Comparison of ENCODE assay signal across 23 cellular contexts in genomic region chr1:226983998-226984364, GRCh38. TPM values are rescaled to one million over a fixed set of nuclear protein-coding genes. Genes with fewer than 3 reads are reported as not detected.
DNase-seq lines count a peak whose midpoint lies in the region; ATAC-seq, FAIRE-seq and TF ChIP-seq lines count a peak whose summit lies in the region.
"Had no signal": no experiment of that assay in that cellular context is flagged by ENCODE, and none has a peak within 500 bp of the region (broad histone marks: within the 10 kb centered on the region; RNA-seq: fewer than 3 reads in every experiment).

No MANE protein-coding gene starts in this region.

- no peak overlapping the region for H3K4me3 Mint-ChIP-seq in neural crest cell
- H3K4me3 Mint-ChIP-seq: CD4-positive, alpha-beta memory T cell; naive B cell had no signal

- no TSS peak for BruUV-seq in HepG2 (replicated peaks; lab: Mats Ljungman, UMichigan)

- no peaks in the 10 kb centered on the region for H3K27me3 ChIP-seq in HepG2 (ENCODE audit: control insufficient read depth in 1 of 2, insufficient read depth in 2 of 2, low read length in 2 of 2)
- no peaks in the 10 kb centered on the region for H3K27me3 ChIP-seq in right lobe of liver
- no peaks in the 10 kb centered on the region for H3K27me3 ChIP-seq in dorsolateral prefrontal cortex
- no peaks in the 10 kb centered on the region for H3K27me3 ChIP-seq in Karpas-422 (ENCODE audit: low read length)

- H3K4me3 ChIP-seq in HepG2 (replicated peaks in 1 of 3; ENCODE audit: insufficient read depth in 1 of 3, low read depth in 2 of 3, low read length in 3 of 3) (no peak overlapping the region), right lobe of liver (no peak overlapping the region), dorsolateral prefrontal cortex (no peak overlapping the region), Karpas-422 (ENCODE audit: low read length) (no peak overlapping the region)
- H3K4me3 ChIP-seq: smooth muscle cell had no signal

- H3K4me1 ChIP-seq in HepG2 (ENCODE audit: insufficient read depth, low read length) (peaks cover 13% of the 10 kb centered on the region), right lobe of liver (peaks cover 0 to 29% (median 15%) of the 10 kb centered on the region in 4 donors), Karpas-422 (ENCODE audit: low read length) (no peaks in the 10 kb centered on the region)

- TF ChIP-seq POLR2A in HepG2 (IDR thresholded peaks at IDR 0.05; ENCODE audit: insufficient read depth in 1 of 2, low read depth in 2 of 2, low read length in 2 of 2) (no peak; a peak in 1 of 4 replicates), right lobe of liver (IDR thresholded peaks at IDR 0.05) (no peak)

- no peaks in the 10 kb centered on the region for H3K9me3 Mint-ChIP-seq in neural crest cell
- H3K9me3 Mint-ChIP-seq: CD4-positive, alpha-beta memory T cell; naive B cell had no signal

- no peak for TF ChIP-seq EP300 in HepG2 (IDR thresholded peaks at IDR 0.05; ENCODE audit: low read depth in 2 of 2, low read length in 2 of 2)
- no peak for TF ChIP-seq EP300 in HepG2 (CRISPR knock-in tag; IDR thresholded peaks at IDR 0.05; ENCODE audit: borderline replicate concordance)

- H3K36me3 Mint-ChIP-seq in neural crest cell (ENCODE audit: low read depth) = no peaks in the 10 kb centered on the region

- intact Hi-C loops in HepG2 (cut with micrococcal nuclease; ENCODE audit: unreplicated experiment) (no loop called here), right lobe of liver (cut with DNase I) (no loop called here), dorsolateral prefrontal cortex (cut with DNase I) (loop anchor here in 1 of 2 donors (10.0 kb wide), 1 partner anchor 451 kb away; no protein-coding TSS in a partner anchor)

- H2AFZ ChIP-seq in HepG2 (ENCODE audit: low read length) (no peak overlapping the region), Karpas-422 (ENCODE audit: low read length) (no peak overlapping the region)

- H3K9ac ChIP-seq in HepG2 (ENCODE audit: insufficient read depth, low read depth, low read length) (no peak overlapping the region), Karpas-422 (ENCODE audit: low read length) (no peak overlapping the region)

- TF ChIP-seq RAD21 in HepG2 (CRISPR knock-in tag; IDR thresholded peaks at IDR 0.05) = no peak

- POLR2A ChIA-PET in HepG2 (lab: Yijun Ruan, JAX) = interaction anchor here (1.6 kb wide), 1 partner anchor 9 kb away, joined by 6 read pairs; no protein-coding TSS in a partner anchor

- no peaks in the 10 kb centered on the region for H3K9me2 ChIP-seq in Karpas-422 (replicated peaks; ENCODE audit: insufficient read depth, low read length)

- no peak for TF ChIP-seq CTCF in HepG2 (CRISPR knock-in tag; IDR thresholded peaks at IDR 0.05)
- TF ChIP-seq CTCF in right lobe of liver (IDR thresholded peaks at IDR 0.05) = no peak
- no peak for TF ChIP-seq CTCF in dorsolateral prefrontal cortex (IDR thresholded peaks at IDR 0.05 in 54 of 56, conservative IDR thresholded peaks at IDR 0.05 in 2 of 56; ENCODE audit: low read depth in 1 of 56, partially characterized antibody in 56 of 56)
- TF ChIP-seq CTCF in neural crest cell (conservative IDR thresholded peaks at IDR 0.05) = no peak

- no peaks in the 10 kb centered on the region for H3K27me3 Mint-ChIP-seq in neural crest cell (ENCODE audit: low read depth)
- H3K27me3 Mint-ChIP-seq: CD4-positive, alpha-beta memory T cell; naive B cell had no signal

- H3K27ac ChIP-seq in HepG2 (ENCODE audit: extremely low read length, insufficient read depth, low read length) (no peak overlapping the region), right lobe of liver (no peak overlapping the region), dorsolateral prefrontal cortex (peak overlapping the region in 53 of 59 donors; percentile 18 to 94 (median 83)), Karpas-422 (ENCODE audit: low read length) (no peak overlapping the region)

- no peaks in the 10 kb centered on the region for H3K79me2 ChIP-seq in HepG2 (ENCODE audit: insufficient read depth, low read length)
- H3K79me2 ChIP-seq in Karpas-422 (ENCODE audit: low read length) = no peaks in the 10 kb centered on the region

- WGBS in HepG2 (ENCODE audit: low lambda C conversion rate) = 100% methylated on average over 3 of the region's 5 CpGs
- WGBS in right lobe of liver (ENCODE audit: insufficient coverage, low coverage, low lambda C conversion rate, missing lambda C conversion rate) = no CpG with 5 or more reads among the region's 5 CpGs

- H3K4me1 Mint-ChIP-seq in neural crest cell = peaks cover 4% of the 10 kb centered on the region

- H3K27ac Mint-ChIP-seq in neural crest cell (ENCODE audit: unreplicated experiment) = peak overlapping the region; percentile 43
- H3K27ac Mint-ChIP-seq: CD4-positive, alpha-beta memory T cell had no signal

- ATAC-seq in HepG2 (no peak), right lobe of liver (no peak), HG03045 (IDR thresholded peaks at IDR 0.05; ENCODE audit: unreplicated experiment) (no peak), HG02884 (IDR thresholded peaks at IDR 0.05; ENCODE audit: unreplicated experiment) (no peak)

- H3K9me3 ChIP-seq in HepG2 (ENCODE audit: low read length) (no peaks in the 10 kb centered on the region), right lobe of liver (no peaks in the 10 kb centered on the region), Karpas-422 (ENCODE audit: low read length) (no peaks in the 10 kb centered on the region)

- H3K4me2 ChIP-seq in HepG2 (ENCODE audit: low read depth, low read length) = no peak overlapping the region
- H3K4me2 ChIP-seq in Karpas-422 (ENCODE audit: low read depth, low read length, poor library complexity, severe bottlenecking) = no peak overlapping the region
- H3K4me2 ChIP-seq: smooth muscle cell had no signal

- CTCF ChIA-PET in HepG2 (lab: Yijun Ruan, JAX; ENCODE audit: low intra/inter-chr PET ratio, low total read pairs) = no interaction called here

- FAIRE-seq in HepG2 (lab: Jason Lieb, UNC) = no peak
- FAIRE-seq: astrocyte had no signal

- DNase-seq in HepG2 (ENCODE audit: low spot score) (no peak), right lobe of liver (no peak), dorsolateral prefrontal cortex (no peak), neural crest cell (ENCODE audit: low read depth, low spot score) (no peak), Karpas-422 (no peak)
- DNase-seq in activated CD4-positive, alpha-beta T cell treated with anti-CD3 and anti-CD28 coated beads for 4 hours = no peak
- DNase-seq: activated CD4-positive, alpha-beta T cell treated with anti-CD3 and anti-CD28 coated beads for 48 hours; activated CD8-positive, alpha-beta memory T cell treated with anti-CD3 and anti-CD28 coated beads, Interleukin-2, amount 50 U/mL, for 4 hours; activated naive CD4-positive, alpha-beta T cell treated with Interleukin-2 at 50 U/mL for 16 hours; CD4-positive, alpha-beta memory T cell; DND-41; hippocampal formation; islet precursor cell; naive B cell; NCI-H1092 treated with DMSO at 0.1 percent for 48 hours; NCI-H510A treated with DMSO at 0.1 percent for 48 hours; RPMI8226; stimulated activated CD4-positive, alpha-beta T cell treated with anti-CD3 and anti-CD28 coated beads, Interleukin-4, amount 100 ng/mL, for 4 hours; SW 1271 had no signal

- in situ Hi-C loops in HepG2 (cut with HindIII; ENCODE audit: extremely low pct_ligation_motif_present, low pct_unique_long_range_greater_than_20kb) = no loop called here

- H4K20me1 ChIP-seq in HepG2 (ENCODE audit: insufficient read depth, low read length) (no peaks in the 10 kb centered on the region), Karpas-422 (ENCODE audit: insufficient read depth, low read depth, low read length) (no peaks in the 10 kb centered on the region)

- peaks cover 30 to 68% of the 10 kb centered on the region in 2 experiments; a peak in 4 of 5 replicates for H3K36me3 ChIP-seq in HepG2 (replicated peaks in 1 of 2; ENCODE audit: control insufficient read depth in 1 of 2, insufficient read depth in 2 of 2, low read length in 2 of 2)
- peaks cover 0 to 52% (median 20%) of the 10 kb centered on the region in 4 donors for H3K36me3 ChIP-seq in right lobe of liver
- H3K36me3 ChIP-seq in Karpas-422 (ENCODE audit: insufficient read depth, low read length) = no peaks in the 10 kb centered on the region

RNA-seq across cellular contexts. Expression of gene COQ8A, which starts 43.9 kb away (rescaled TPM):
- total RNA-seq in HepG2 (2016; rRNA removed; fragmentation: Illumina TruSeq; extraction: Trizol) (63.3 and 88.7 TPM in 2 replicates), right lobe of liver (10 to 100 TPM; 51.6 to 78.1 (median 69.6) TPM), dorsolateral prefrontal cortex (10 to 100 TPM; 27.2 to 59.8 (median 44.7) TPM), neural crest cell (8.2 and 9.5 TPM in 2 replicates)
- total RNA-seq in HepG2 (2016; cell fraction: cytosol; rRNA removed; fragmentation: Illumina TruSeq; extraction: Trizol; ENCODE audit: low read depth) = 25.9 and 28.8 TPM in 2 replicates
- total RNA-seq in HepG2 (2016; cell fraction: insoluble cytoplasmic fraction; rRNA removed; fragmentation: Illumina TruSeq; extraction: Trizol) = 60.2 and 93.0 TPM in 2 replicates
- total RNA-seq in HepG2 (2016; cell fraction: membrane; rRNA removed; fragmentation: Illumina TruSeq; extraction: Trizol) = 26.6 and 26.8 TPM in 2 replicates
- total RNA-seq in HepG2 (2016; cell fraction: nucleus; rRNA removed; fragmentation: Illumina TruSeq; extraction: Trizol) = 66.7 and 69.0 TPM in 2 replicates
- 60.4 and 72.2 TPM in 2 replicates for polyA plus RNA-seq in HepG2 (2011; rRNA removed)
- polyA plus RNA-seq in HepG2 (2011; cell fraction: cytosol; rRNA removed) = 53.6 and 65.9 TPM in 2 replicates
- polyA plus RNA-seq in HepG2 (2011; cell fraction: nucleus; rRNA removed) = 117 and 151 TPM in 2 replicates
- polyA plus RNA-seq in HepG2 (2012) = 69.4 and 75.0 TPM in 2 replicates
- polyA plus RNA-seq in HepG2 (2016; cell fraction: cytosol; fragmentation: Illumina TruSeq; extraction: Trizol; ENCODE audit: low read depth) = 6.0 and 6.9 TPM in 2 replicates
- polyA plus RNA-seq in HepG2 (2016; cell fraction: insoluble cytoplasmic fraction; fragmentation: Illumina TruSeq; extraction: Trizol; ENCODE audit: low read depth) = 55.2 and 65.3 TPM in 2 replicates
- 14.1 and 15.8 TPM in 2 replicates for polyA plus RNA-seq in HepG2 (2016; cell fraction: membrane; fragmentation: Illumina TruSeq; extraction: Trizol; ENCODE audit: low read depth)
- polyA plus RNA-seq in HepG2 (2016; cell fraction: nucleus; fragmentation: Illumina TruSeq; extraction: Trizol; ENCODE audit: insufficient read depth, low read depth) = 146 and 150 TPM in 2 replicates
- polyA minus RNA-seq in HepG2 (2011; rRNA and poly(A)+ RNA removed; ENCODE audit: low replicate concordance) = 30.4 and 75.1 TPM in 2 replicates
- polyA minus RNA-seq in HepG2 (2011; cell fraction: cytosol; rRNA and poly(A)+ RNA removed) = 31.1 and 31.3 TPM in 2 replicates
- 28.2 and 38.1 TPM in 2 replicates for polyA minus RNA-seq in HepG2 (2011; cell fraction: nucleus; rRNA and poly(A)+ RNA removed)
- total RNA-seq in Karpas-422 (2014; rRNA removed; shearing (Covaris generic); ENCODE audit: low replicate concordance) = 12.7 and 22.6 TPM in 2 replicates

Comparison
In these comparisons a context has a peak if more than half of its experiments do, and no peak if none do; other contexts are left out.
1. H3K27ac ChIP-seq: peak in dorsolateral prefrontal cortex (53 of 59); none in HepG2 (single experiment), right lobe of liver (0 of 3) and Karpas-422 (single experiment).